13 cellular contexts compared by ENCODE assay signal in genomic region chr2:134217316-134217715, GRCh38. TPM values are rescaled to one million over a fixed set of nuclear protein-coding genes. Genes with fewer than 3 reads are reported as not detected.
A peak's percentile ranks its signal among the peaks of the same experiment; 100 is the strongest.
DNase-seq lines count a peak whose midpoint lies in the region; ATAC-seq and TF ChIP-seq lines count a peak whose summit lies in the region.
"Had no signal": no experiment of that assay in that cellular context is flagged by ENCODE, and none has a peak within 500 bp of the region (broad histone marks: within the 10 kb centered on the region; RNA-seq: fewer than 3 reads in every experiment).

No MANE protein-coding gene starts in this region.

- no peak for DNase-seq in stimulated activated naive CD8-positive, alpha-beta T cell treated with anti-CD3 and anti-CD28 coated beads, Interleukin-15, Interleukin-2, amounts not matched to agents 100 U/mL and 50 U/mL, for 24 hours
- no peak for DNase-seq in activated naive CD8-positive, alpha-beta T cell treated with anti-CD3 and anti-CD28 coated beads for 36 hours
- no peak for DNase-seq in NCI-H187 (lab: John Stamatoyannopoulos, UW)
- no peak for DNase-seq in GM23338 (ENCODE audit: low spot score)
- DNase-seq: left cardiac atrium, NCI-H524 treated with DMSO at 0.1 percent for 48 hours, sigmoid colon, T1000, thyroid gland had no signal

- no peaks in the 10 kb centered on the region for H3K27me3 ChIP-seq in GM23338 (ENCODE audit: insufficient read depth)
- H3K27me3 ChIP-seq: sigmoid colon, thyroid gland had no signal

- H3K4me3 Mint-ChIP-seq in stimulated activated naive CD8-positive, alpha-beta T cell treated with anti-CD3 and anti-CD28 coated beads, Interleukin-15, Interleukin-2, amounts not matched to agents 100 ng/mL and 50 ng/mL, for 24 hours, result peak overlapping the region; percentile 50
- peak overlapping the region; percentile 35 for H3K4me3 Mint-ChIP-seq in activated naive CD8-positive, alpha-beta T cell treated with anti-CD3 and anti-CD28 coated beads for 36 hours
- no peak overlapping the region for H3K4me3 Mint-ChIP-seq in GM23338

- no peaks in the 10 kb centered on the region for H3K27me3 Mint-ChIP-seq in stimulated activated naive CD8-positive, alpha-beta T cell treated with anti-CD3 and anti-CD28 coated beads, Interleukin-15, Interleukin-2, amounts not matched to agents 100 ng/mL and 50 ng/mL, for 24 hours
- no peaks in the 10 kb centered on the region for H3K27me3 Mint-ChIP-seq in activated naive CD8-positive, alpha-beta T cell treated with anti-CD3 and anti-CD28 coated beads for 36 hours
- H3K27me3 Mint-ChIP-seq in GM23338 (ENCODE audit: insufficient read depth, low read depth, poor library complexity), result no peaks in the 10 kb centered on the region

- no peaks in the 10 kb centered on the region for H3F3A ChIP-seq in GM23338 (replicated peaks; ENCODE audit: low read depth)

- H3K9me3 Mint-ChIP-seq in stimulated activated naive CD8-positive, alpha-beta T cell treated with anti-CD3 and anti-CD28 coated beads, Interleukin-15, Interleukin-2, amounts not matched to agents 100 ng/mL and 50 ng/mL, for 24 hours, result no peaks in the 10 kb centered on the region
- H3K9me3 Mint-ChIP-seq in activated naive CD8-positive, alpha-beta T cell treated with anti-CD3 and anti-CD28 coated beads for 36 hours, result peaks cover 8% of the 10 kb centered on the region
- no peaks in the 10 kb centered on the region for H3K9me3 Mint-ChIP-seq in GM23338

- H3K27ac Mint-ChIP-seq in stimulated activated naive CD8-positive, alpha-beta T cell treated with anti-CD3 and anti-CD28 coated beads, Interleukin-15, Interleukin-2, amounts not matched to agents 100 ng/mL and 50 ng/mL, for 24 hours, result peak overlapping the region; percentile 88
- H3K27ac Mint-ChIP-seq in activated naive CD8-positive, alpha-beta T cell treated with anti-CD3 and anti-CD28 coated beads for 36 hours, result peak overlapping the region; percentile 95
- H3K27ac Mint-ChIP-seq in GM23338, result no peak overlapping the region

- H3K36me3 ChIP-seq in GM23338 (ENCODE audit: insufficient read depth), result no peaks in the 10 kb centered on the region
- H3K36me3 ChIP-seq: sigmoid colon, thyroid gland had no signal

- no peak overlapping the region for H3K4me2 ChIP-seq in GM23338

- TF ChIP-seq CTCF in GM23338 (conservative IDR thresholded peaks at IDR 0.05; ENCODE audit: low read depth in 2 of 2), result no peak

- peaks cover 63% of the 10 kb centered on the region for H3K4me1 Mint-ChIP-seq in stimulated activated naive CD8-positive, alpha-beta T cell treated with anti-CD3 and anti-CD28 coated beads, Interleukin-15, Interleukin-2, amounts not matched to agents 100 ng/mL and 50 ng/mL, for 24 hours (ENCODE audit: low read depth)
- H3K4me1 Mint-ChIP-seq in activated naive CD8-positive, alpha-beta T cell treated with anti-CD3 and anti-CD28 coated beads for 36 hours, result peaks cover 60% of the 10 kb centered on the region
- peaks cover 42% of the 10 kb centered on the region for H3K4me1 Mint-ChIP-seq in GM23338

- peaks cover 6% of the 10 kb centered on the region; the same call in 1 of the 2 replicates for H3K9me2 ChIP-seq in GM23338 (ENCODE audit: insufficient read depth)

- ATAC-seq in stimulated activated naive CD8-positive, alpha-beta T cell treated with anti-CD3 and anti-CD28 coated beads, Interleukin-15, Interleukin-2, amounts not matched to agents 100 U/mL and 50 U/mL, for 24 hours, result no peak
- peak; percentile 2 for ATAC-seq in HG03432 (IDR thresholded peaks at IDR 0.05; ENCODE audit: unreplicated experiment)
- ATAC-seq in GM23338, result no peak
- no peak for ATAC-seq in HG02798 (IDR thresholded peaks at IDR 0.05; ENCODE audit: poor library complexity, unreplicated experiment)
- no peak for ATAC-seq in HG02678 (IDR thresholded peaks at IDR 0.05; ENCODE audit: unreplicated experiment)
- ATAC-seq: left cardiac atrium had no signal

- H3K4me3 ChIP-seq in GM23338, result no peak overlapping the region
- H3K4me3 ChIP-seq: sigmoid colon, thyroid gland had no signal

- peaks cover 29% of the 10 kb centered on the region for H3K4me1 ChIP-seq in GM23338 (ENCODE audit: insufficient read depth)

- H3K27ac ChIP-seq in GM23338 (ENCODE audit: low read depth), result no peak overlapping the region
- H3K27ac ChIP-seq: sigmoid colon, thyroid gland had no signal

- peaks cover 72% of the 10 kb centered on the region for H3K79me2 ChIP-seq in GM23338 (replicated peaks; ENCODE audit: insufficient read depth)

- peaks cover 12% of the 10 kb centered on the region for H3K36me3 Mint-ChIP-seq in stimulated activated naive CD8-positive, alpha-beta T cell treated with anti-CD3 and anti-CD28 coated beads, Interleukin-15, Interleukin-2, amounts not matched to agents 100 ng/mL and 50 ng/mL, for 24 hours (ENCODE audit: low read depth)
- peaks cover 23% of the 10 kb centered on the region for H3K36me3 Mint-ChIP-seq in activated naive CD8-positive, alpha-beta T cell treated with anti-CD3 and anti-CD28 coated beads for 36 hours
- peaks cover 4% of the 10 kb centered on the region; the same call in 2 of the 3 replicates for H3K36me3 Mint-ChIP-seq in GM23338 (ENCODE audit: low read depth)

- peaks cover 13% of the 10 kb centered on the region for H4K20me1 ChIP-seq in GM23338 (replicated peaks; ENCODE audit: insufficient read depth)

- no peak overlapping the region for H2AFZ ChIP-seq in GM23338

TF ChIP-seq in GM23338, 12 proteins besides CTCF, POLR2A, EP300 and RAD21:
- TF ChIP-seq EZH2 (IDR thresholded peaks at IDR 0.05; ENCODE audit: low read depth, unreplicated experiment), result no peak
- no peak for TF ChIP-seq ZNF114 (CRISPR knock-in tag; IDR thresholded peaks at IDR 0.05)
- no peak for TF ChIP-seq ZNF331 (CRISPR knock-in tag; IDR thresholded peaks at IDR 0.05; ENCODE audit: low read depth)
- TF ChIP-seq ETS1 (IDR thresholded peaks at IDR 0.05), result no peak
- TF ChIP-seq JUNB (IDR thresholded peaks at IDR 0.05; ENCODE audit: unreplicated experiment), result no peak
- no peak for TF ChIP-seq NANOG (IDR thresholded peaks at IDR 0.05; ENCODE audit: borderline replicate concordance)
- no peak for TF ChIP-seq CREB1 (CRISPR knock-in tag; IDR thresholded peaks at IDR 0.05; ENCODE audit: low read depth)
TF ChIP-seq in GM23338: peak in this region for 0.

RNA-seq across cellular contexts. Expression of gene MGAT5, which starts 36.6 kb away (rescaled TPM):
- 10 to 100 TPM; 34.0 to 34.5 TPM for total RNA-seq in activated naive CD8-positive, alpha-beta T cell treated with anti-CD3 and anti-CD28 coated beads for 36 hours
- 25.4 and 27.6 TPM in 2 replicates for total RNA-seq in GM23338 (2014; rRNA removed; shearing (Covaris generic))
- 4.6 and 7.0 TPM in 2 replicates for polyA plus RNA-seq in GM23338 (2016; fragmentation: Nextera tagmentation; extraction: Ambion mirVana)
